1 cellular context compared by ENCODE assay signal in the genomic region with DNA sequence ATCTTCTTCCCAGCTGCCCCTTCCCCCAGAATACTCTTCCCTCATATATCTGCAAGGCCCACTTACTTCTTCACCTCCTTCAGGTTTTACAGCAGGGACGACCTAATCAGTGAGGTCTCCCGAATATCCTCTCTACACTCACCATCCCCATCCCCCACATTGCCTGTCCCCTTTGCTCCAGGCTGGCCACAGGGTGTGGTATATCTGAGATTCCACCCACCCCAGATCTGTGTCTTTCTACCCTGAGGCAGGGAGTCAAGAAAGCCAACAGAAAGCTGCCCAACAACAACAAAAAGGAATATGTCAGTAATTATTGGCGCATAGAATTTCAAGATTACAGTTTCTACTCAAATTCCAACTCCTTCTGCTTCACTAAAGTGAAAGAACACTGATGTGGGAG.
TF ChIP-seq lines count a peak whose summit lies in the region.

No MANE protein-coding gene starts in this region.

TF ChIP-seq in IMR-90, 13 proteins besides CTCF, POLR2A, EP300 and RAD21:
- TF ChIP-seq NFE2L2 (IDR thresholded peaks at IDR 0.05; ENCODE audit: low read depth, low read length), result no peak
- no peak for TF ChIP-seq BHLHE40 (IDR thresholded peaks at IDR 0.05; ENCODE audit: low read depth, low read length)
- no peak for TF ChIP-seq MXI1 (IDR thresholded peaks at IDR 0.05; ENCODE audit: borderline replicate concordance, low read depth, low read length)
- TF ChIP-seq CEBPB (IDR thresholded peaks at IDR 0.05; ENCODE audit: low read depth, low read length), result no peak
- TF ChIP-seq RFX5 (IDR thresholded peaks at IDR 0.05; ENCODE audit: low read depth, low read length), result no peak
- TF ChIP-seq, protein P1, sequence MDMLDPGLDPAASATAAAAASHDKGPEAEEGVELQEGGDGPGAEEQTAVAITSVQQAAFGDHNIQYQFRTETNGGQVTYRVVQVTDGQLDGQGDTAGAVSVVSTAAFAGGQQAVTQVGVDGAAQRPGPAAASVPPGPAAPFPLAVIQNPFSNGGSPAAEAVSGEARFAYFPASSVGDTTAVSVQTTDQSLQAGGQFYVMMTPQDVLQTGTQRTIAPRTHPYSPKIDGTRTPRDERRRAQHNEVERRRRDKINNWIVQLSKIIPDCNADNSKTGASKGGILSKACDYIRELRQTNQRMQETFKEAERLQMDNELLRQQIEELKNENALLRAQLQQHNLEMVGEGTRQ (IDR thresholded peaks at IDR 0.05; ENCODE audit: low read depth, low read length), result no peak
- no peak for TF ChIP-seq RCOR1 (IDR thresholded peaks at IDR 0.05; ENCODE audit: insufficient replicate concordance, low read length)
- TF ChIP-seq MAFK (IDR thresholded peaks at IDR 0.05; ENCODE audit: low read depth, low read length), result no peak
- TF ChIP-seq FOS (IDR thresholded peaks at IDR 0.05; ENCODE audit: low read depth, low read length), result no peak
- no peak for TF ChIP-seq CHD1 (IDR thresholded peaks at IDR 0.05; ENCODE audit: low read depth, low read length)
- TF ChIP-seq, protein P2, sequence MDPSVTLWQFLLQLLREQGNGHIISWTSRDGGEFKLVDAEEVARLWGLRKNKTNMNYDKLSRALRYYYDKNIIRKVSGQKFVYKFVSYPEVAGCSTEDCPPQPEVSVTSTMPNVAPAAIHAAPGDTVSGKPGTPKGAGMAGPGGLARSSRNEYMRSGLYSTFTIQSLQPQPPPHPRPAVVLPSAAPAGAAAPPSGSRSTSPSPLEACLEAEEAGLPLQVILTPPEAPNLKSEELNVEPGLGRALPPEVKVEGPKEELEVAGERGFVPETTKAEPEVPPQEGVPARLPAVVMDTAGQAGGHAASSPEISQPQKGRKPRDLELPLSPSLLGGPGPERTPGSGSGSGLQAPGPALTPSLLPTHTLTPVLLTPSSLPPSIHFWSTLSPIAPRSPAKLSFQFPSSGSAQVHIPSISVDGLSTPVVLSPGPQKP (IDR thresholded peaks at IDR 0.05; ENCODE audit: borderline replicate concordance, low read depth, low read length), result no peak
- TF ChIP-seq SMC3 (IDR thresholded peaks at IDR 0.05; ENCODE audit: low read depth, low read length), result no peak
